8 cellular contexts compared by ENCODE assay signal in genomic region chr20:43925786-43926185, GRCh38. TPM values are rescaled to one million over a fixed set of nuclear protein-coding genes. Genes with fewer than 3 reads are reported as not detected.
A peak's percentile ranks its signal among the peaks of the same experiment; 100 is the strongest.
DNase-seq lines count a peak whose midpoint lies in the region; ATAC-seq and TF ChIP-seq lines count a peak whose summit lies in the region.
"Had no signal": no experiment of that assay in that cellular context is flagged by ENCODE, and none has a peak within 500 bp of the region (broad histone marks: within the 10 kb centered on the region; RNA-seq: fewer than 3 reads in every experiment).

No MANE protein-coding gene starts in this region.

- H3K36me3 Mint-ChIP-seq in type B pancreatic cell, result no peaks in the 10 kb centered on the region

- TF ChIP-seq CTCF in GM06990 (IDR thresholded peaks at IDR 0.05; ENCODE audit: insufficient read depth, low read length, poor library complexity, severe bottlenecking) (peak; percentile 44), lower lobe of right lung (IDR thresholded peaks at IDR 0.05) (peak; percentile 16), type B pancreatic cell (conservative IDR thresholded peaks at IDR 0.05) (no peak)

- H3K9me3 Mint-ChIP-seq in type B pancreatic cell, result no peaks in the 10 kb centered on the region

- H3K4me1 ChIP-seq in lower lobe of right lung, result peaks cover 15% of the 10 kb centered on the region

- no peaks in the 10 kb centered on the region for H3K9me3 ChIP-seq in MG63
- no peaks in the 10 kb centered on the region for H3K9me3 ChIP-seq in lower lobe of right lung

- DNase-seq in GM06990 (ENCODE audit: extremely low read depth, insufficient read length), result no peak
- DNase-seq in MG63, result peak; percentile 60
- peak; percentile 27 for DNase-seq in activated CD4-positive, alpha-beta T cell treated with anti-CD3 and anti-CD28 coated beads, Interleukin-2, amount 50 U/mL, for 1 hour
- DNase-seq in lower lobe of right lung, result no peak
- no peak for DNase-seq in 8988T
- no peak for DNase-seq in type B pancreatic cell (ENCODE audit: extremely low spot score, unreplicated experiment)
- DNase-seq: WERI-Rb-1 had no signal

- intact Hi-C loops in lower lobe of right lung (cut with DNase I), result no loop called here

- H3K4me3 ChIP-seq in GM06990 (replicated peaks; ENCODE audit: low read depth, low read length) (no peak overlapping the region; the same call in 1 of the 2 replicates), MG63 (no peak overlapping the region), lower lobe of right lung (no peak overlapping the region)

- ATAC-seq in lower lobe of right lung (peak in 1 of 2 donors; percentile 38), GM18870 (IDR thresholded peaks at IDR 0.05; ENCODE audit: unreplicated experiment) (no peak)

- no peaks in the 10 kb centered on the region for H3K27me3 ChIP-seq in GM06990 (replicated peaks; ENCODE audit: control insufficient read depth, insufficient read depth, low read length)
- H3K27me3 ChIP-seq in MG63, result 0 out of 2 replicates have a peak, but pooled peaks cover 2% of the 10 kb centered on the region
- H3K27me3 ChIP-seq in lower lobe of right lung (ENCODE audit: low read depth), result no peaks in the 10 kb centered on the region

- H3K27ac Mint-ChIP-seq in type B pancreatic cell, result no peak overlapping the region

- H3K36me3 ChIP-seq in GM06990 (ENCODE audit: control insufficient read depth, insufficient read depth, low read length) (no peaks in the 10 kb centered on the region), MG63 (no peaks in the 10 kb centered on the region), lower lobe of right lung (no peaks in the 10 kb centered on the region)
- H3K36me3 ChIP-seq: WERI-Rb-1 had no signal

- no peak overlapping the region for H3K4me3 Mint-ChIP-seq in type B pancreatic cell

- H3K27ac ChIP-seq in lower lobe of right lung, result no peak overlapping the region
- H3K27ac ChIP-seq: WERI-Rb-1 had no signal

- H3K27me3 Mint-ChIP-seq in type B pancreatic cell, result peaks cover 76% of the 10 kb centered on the region

- H3K4me1 Mint-ChIP-seq in type B pancreatic cell (ENCODE audit: unreplicated experiment), result no peaks in the 10 kb centered on the region

RNA-seq across cellular contexts. Expression of gene TOX2, which starts 11.1 kb away (rescaled TPM):
- 0.89 TPM in 1 of 2 replicates, not detected in the other for total RNA-seq in MG63 (2014; rRNA removed; shearing (Covaris generic); ENCODE audit: low replicate concordance)
- 16.3 TPM for total RNA-seq in lower lobe of right lung
- total RNA-seq in type B pancreatic cell (ENCODE audit: low replicate concordance), result 1.5 and 4.7 TPM in 2 replicates

Comparison
In these comparisons a context has a peak if more than half of its experiments do, and no peak if none do; other contexts are left out.
1. DNase-seq: peak in MG63 (single experiment) and activated CD4-positive, alpha-beta T cell treated with anti-CD3 and anti-CD28 coated beads, Interleukin-2, amount 50 U/mL, for 1 hour (single experiment); none in GM06990 (single experiment), lower lobe of right lung (single experiment), 8988T (single experiment) and type B pancreatic cell (single experiment).